Comparison of ENCODE assay signal across 22 cellular contexts in genomic region chr9:133802256-133802655, GRCh38.
DNase-seq lines count a peak whose midpoint lies in the region; ATAC-seq, FAIRE-seq and TF ChIP-seq lines count a peak whose summit lies in the region.
"Had no signal": no experiment of that assay in that cellular context is flagged by ENCODE, and none has a peak within 500 bp of the region (broad histone marks: within the 10 kb centered on the region; RNA-seq: fewer than 3 reads in every experiment).

No MANE protein-coding gene starts in this region.

- peak in 1 of 4 experiments; percentile 32 for DNase-seq in K562 (ENCODE audit: extremely low read depth in 1 of 4, low spot score in 3 of 4)
- peak; percentile 26 for DNase-seq in neural progenitor cell (ENCODE audit: low spot score)
- DNase-seq in thyroid gland: peak; percentile 28 to 38
- DNase-seq in colonic mucosa: no peak
- DNase-seq in epidermal melanocyte (ENCODE audit: insufficient read length, low spot score): no peak
- no peak for DNase-seq in NCI-H1092 treated with DMSO at 0.1 percent for 48 hours (lab: John Stamatoyannopoulos, UW)
- DNase-seq: CD4-positive, alpha-beta T cell; DMS53; Kasumi-1; NCI-H1105; NCI-H1436 treated with DMSO at 0.1 percent for 48 hours; NCI-H187 treated with DMSO at 0.1 percent for 48 hours; NCI-H524; NCI-H774; SK-N-SH had no signal

- no peak for TF ChIP-seq EP300 in K562 (IDR thresholded peaks at IDR 0.05; ENCODE audit: low read length)

- H3K27ac ChIP-seq in HEK293 (ENCODE audit: extremely low read depth, low read depth, low read length): no peak overlapping the region
- no peak overlapping the region for H3K27ac ChIP-seq in K562 (ENCODE audit: extremely low read depth, low read depth, low read length)
- H3K27ac ChIP-seq in neural progenitor cell: no peak overlapping the region
- H3K27ac ChIP-seq in thyroid gland: no peak overlapping the region
- no peak overlapping the region for H3K27ac ChIP-seq in colonic mucosa
- H3K27ac ChIP-seq: BLaER1 treated with 17β-estradiol and CSF1 and Interleukin-3, amounts not matched to agents 10 nM and 100 nM had no signal

- H3K27me3 ChIP-seq in K562 (ENCODE audit: control insufficient read depth in 2 of 2, insufficient read depth in 2 of 2, low read length in 2 of 2) (peaks cover 22 to 91% of the 10 kb centered on the region in 2 experiments; a peak in 4 of 5 replicates), neural progenitor cell (no peaks in the 10 kb centered on the region), thyroid gland (no peaks in the 10 kb centered on the region), colonic mucosa (no peaks in the 10 kb centered on the region)
- H3K27me3 ChIP-seq: BLaER1 treated with 17β-estradiol and CSF1 and Interleukin-3, amounts not matched to agents 10 nM and 100 nM had no signal

- no peaks in the 10 kb centered on the region for H3F3A ChIP-seq in neural progenitor cell (ENCODE audit: low read depth)

- no peak for ATAC-seq in K562
- ATAC-seq: HCT116 had no signal

- no peak overlapping the region for H3K9ac ChIP-seq in K562 (ENCODE audit: insufficient read depth in 1 of 2, low read depth in 2 of 2, low read length in 2 of 2)
- no peak overlapping the region for H3K9ac ChIP-seq in neural progenitor cell
- no peak overlapping the region for H3K9ac ChIP-seq in colonic mucosa (ENCODE audit: low read depth in 2 of 2, low read length in 2 of 2)
- H3K9ac ChIP-seq: BLaER1 treated with 17β-estradiol and CSF1 and Interleukin-3, amounts not matched to agents 10 nM and 100 nM; SK-N-SH had no signal

- H3K9me1 ChIP-seq in K562 (ENCODE audit: control insufficient read depth, insufficient read depth, low read length): no peaks in the 10 kb centered on the region

- peaks cover 11% of the 10 kb centered on the region for H4K20me1 ChIP-seq in K562 (replicated peaks; ENCODE audit: control insufficient read depth, insufficient read depth, low read length)
- peaks cover 3% of the 10 kb centered on the region for H4K20me1 ChIP-seq in neural progenitor cell (ENCODE audit: low read depth)

- H3K4me3 ChIP-seq in HEK293 (ENCODE audit: low read depth, low read length): no peak overlapping the region
- no peak overlapping the region for H3K4me3 ChIP-seq in K562
- H3K4me3 ChIP-seq in neural progenitor cell: no peak overlapping the region
- H3K4me3 ChIP-seq in thyroid gland (replicated peaks in 1 of 3): no peak overlapping the region
- H3K4me3 ChIP-seq in colonic mucosa: no peak overlapping the region
- H3K4me3 ChIP-seq: BLaER1 treated with 17β-estradiol and CSF1 and Interleukin-3, amounts not matched to agents 10 nM and 100 nM had no signal

- peaks cover 5% of the 10 kb centered on the region for H3K36me3 Mint-ChIP-seq in neural progenitor cell

- 4% methylated on average over 12 of the region's 15 CpGs for WGBS in K562 (ENCODE audit: insufficient coverage, low coverage, missing lambda C conversion rate)
- WGBS in thyroid gland, 2 donors: 66 to 77% methylated on average over 15 of the region's 15 CpGs

- H3K9me3 Mint-ChIP-seq in neural progenitor cell: no peaks in the 10 kb centered on the region
- H3K9me3 Mint-ChIP-seq: CD4-positive, alpha-beta T cell had no signal

- no peaks in the 10 kb centered on the region for H3K79me2 ChIP-seq in K562 (ENCODE audit: control insufficient read depth, insufficient read depth, low read length)
- no peaks in the 10 kb centered on the region for H3K79me2 ChIP-seq in neural progenitor cell (ENCODE audit: low read depth)

- no peaks in the 10 kb centered on the region for H3K9me3 ChIP-seq in HEK293 (ENCODE audit: control insufficient read depth, insufficient read depth, low read depth, low read length)
- no peaks in the 10 kb centered on the region for H3K9me3 ChIP-seq in K562 (replicated peaks; ENCODE audit: control insufficient read depth, insufficient read depth, low read depth, low read length)
- no peaks in the 10 kb centered on the region for H3K9me3 ChIP-seq in neural progenitor cell (ENCODE audit: low read depth)
- no peaks in the 10 kb centered on the region for H3K9me3 ChIP-seq in thyroid gland
- no peaks in the 10 kb centered on the region for H3K9me3 ChIP-seq in colonic mucosa
- H3K9me3 ChIP-seq: BLaER1 treated with 17β-estradiol and CSF1 and Interleukin-3, amounts not matched to agents 10 nM and 100 nM; SK-N-SH had no signal

- in situ Hi-C loops in K562 (cut with MboI): no loop called here

- H3K36me3 ChIP-seq in HEK293 (ENCODE audit: control insufficient read depth in 2 of 2, insufficient read depth in 1 of 2, low read length in 2 of 2) (no peaks in the 10 kb centered on the region), K562 (ENCODE audit: control insufficient read depth, insufficient read depth, low read length) (no peaks in the 10 kb centered on the region), neural progenitor cell (no peaks in the 10 kb centered on the region), thyroid gland (peaks cover 1 to 3% of the 10 kb centered on the region in 2 donors), colonic mucosa (no peaks in the 10 kb centered on the region)

- FAIRE-seq in K562 (lab: Jason Lieb, UNC): no peak
- FAIRE-seq: A204.1, G401.6, H1, RCC 7860 had no signal

- TF ChIP-seq RAD21 in K562 (CRISPR knock-in tag; conservative IDR thresholded peaks at IDR 0.05 in 1 of 2, IDR thresholded peaks at IDR 0.05 in 1 of 2): no peak

- TF ChIP-seq POLR2A in K562 (conservative IDR thresholded peaks at IDR 0.05) (no peak), thyroid gland (IDR thresholded peaks at IDR 0.05) (no peak)

- POLR2A ChIA-PET in HEK293 (lab: Yijun Ruan, JAX): no interaction called here
- POLR2A ChIA-PET in K562 (lab: Yijun Ruan, JAX): no interaction called here

- intact Hi-C loops in K562 (cut with micrococcal nuclease) (no loop called here), thyroid gland (cut with DNase I) (no loop called here), colonic mucosa (cut with DNase I) (loop anchor here (5.0 kb wide), 1 partner anchor 350 kb away; no protein-coding TSS in a partner anchor)

- no peak overlapping the region for H3K4me2 ChIP-seq in K562 (ENCODE audit: insufficient read depth, low read length)
- H3K4me2 ChIP-seq in neural progenitor cell: no peak overlapping the region
- H3K4me2 ChIP-seq: SK-N-SH had no signal

- CTCF ChIA-PET in HEK293 (lab: Yijun Ruan, JAX) (interaction anchor here (1.9 kb wide), 1 partner anchor 192 kb away, joined by 14 read pairs; no protein-coding TSS in a partner anchor), K562 (lab: Yijun Ruan, JAX; ENCODE audit: low intra/inter-chr PET ratio) (no interaction called here)

- peak overlapping the region; percentile 26 for H3K27ac Mint-ChIP-seq in neural progenitor cell
- H3K27ac Mint-ChIP-seq: CD4-positive, alpha-beta T cell had no signal

- no TSS peak for BruUV-seq in K562 (replicated peaks; lab: Mats Ljungman, UMichigan)

- peaks cover 18% of the 10 kb centered on the region for H3K4me1 Mint-ChIP-seq in neural progenitor cell

- H3K4me3 Mint-ChIP-seq in neural progenitor cell: no peak overlapping the region
- H3K4me3 Mint-ChIP-seq: CD4-positive, alpha-beta T cell had no signal

- H2AFZ ChIP-seq in K562 (ENCODE audit: low read depth, low read length) (no peak overlapping the region), neural progenitor cell (replicated peaks) (no peak overlapping the region)

- H3K4me1 ChIP-seq in HEK293 (ENCODE audit: control insufficient read depth, insufficient read depth, low read length): no peaks in the 10 kb centered on the region
- H3K4me1 ChIP-seq in K562 (replicated peaks in 1 of 2; ENCODE audit: control insufficient read depth in 2 of 2, insufficient read depth in 2 of 2, low read length in 2 of 2): peaks cover 0 to 12% of the 10 kb centered on the region in 2 experiments; a peak in 1 of 5 replicates
- H3K4me1 ChIP-seq in neural progenitor cell: no peaks in the 10 kb centered on the region
- H3K4me1 ChIP-seq in thyroid gland: peaks cover 5 to 14% of the 10 kb centered on the region in 2 donors
- H3K4me1 ChIP-seq in colonic mucosa: no peaks in the 10 kb centered on the region

- H3K27me3 Mint-ChIP-seq in neural progenitor cell (ENCODE audit: insufficient read depth, low read depth): no peaks in the 10 kb centered on the region
- H3K27me3 Mint-ChIP-seq: CD4-positive, alpha-beta T cell had no signal

- TF ChIP-seq CTCF in HEK293 (tag by site-specific recombination; IDR thresholded peaks at IDR 0.05) (no peak), K562 (IDR thresholded peaks at IDR 0.05 in 2 of 3, conservative IDR thresholded peaks at IDR 0.05 in 1 of 3; ENCODE audit: insufficient read depth in 2 of 3, low read depth in 1 of 3, low read length in 3 of 3) (no peak), neural progenitor cell (IDR thresholded peaks at IDR 0.05) (no peak), thyroid gland (IDR thresholded peaks at IDR 0.05) (no peak), colonic mucosa (IDR thresholded peaks at IDR 0.05) (no peak)

TF ChIP-seq in HEK293, 187 proteins besides CTCF, POLR2A, EP300 and RAD21 (continues in another document):
- TF ChIP-seq FEZF1 (tag by site-specific recombination; IDR thresholded peaks at IDR 0.05) (no peak), GLIS1 (tag by site-specific recombination; IDR thresholded peaks at IDR 0.05) (peak; percentile 25; the same call in 1 of the 2 replicates), ZNF155 (tag by site-specific recombination; IDR thresholded peaks at IDR 0.05) (no peak), ZNF362 (tag by site-specific recombination; IDR thresholded peaks at IDR 0.05) (no peak)

TF ChIP-seq in K562, 482 proteins besides CTCF, POLR2A, EP300 and RAD21:
- TF ChIP-seq SMARCC2 (IDR thresholded peaks at IDR 0.05; ENCODE audit: low read depth) (no peak), ELF2 (CRISPR knock-in tag; IDR thresholded peaks at IDR 0.05) (no peak), ZNF134 (CRISPR knock-in tag; conservative IDR thresholded peaks at IDR 0.05) (0 out of 2 replicates have a peak, but pooled peaks have one; percentile 48)

Comparison
In these comparisons a context has a peak if more than half of its experiments do, and no peak if none do; other contexts are left out.
1. DNase-seq: peak in neural progenitor cell (single experiment) and thyroid gland (2 of 2); none in colonic mucosa (single experiment), epidermal melanocyte (single experiment) and NCI-H1092 treated with DMSO at 0.1 percent for 48 hours (single experiment).